ENCODE assay signal across 18 cellular contexts in the genomic region with DNA sequence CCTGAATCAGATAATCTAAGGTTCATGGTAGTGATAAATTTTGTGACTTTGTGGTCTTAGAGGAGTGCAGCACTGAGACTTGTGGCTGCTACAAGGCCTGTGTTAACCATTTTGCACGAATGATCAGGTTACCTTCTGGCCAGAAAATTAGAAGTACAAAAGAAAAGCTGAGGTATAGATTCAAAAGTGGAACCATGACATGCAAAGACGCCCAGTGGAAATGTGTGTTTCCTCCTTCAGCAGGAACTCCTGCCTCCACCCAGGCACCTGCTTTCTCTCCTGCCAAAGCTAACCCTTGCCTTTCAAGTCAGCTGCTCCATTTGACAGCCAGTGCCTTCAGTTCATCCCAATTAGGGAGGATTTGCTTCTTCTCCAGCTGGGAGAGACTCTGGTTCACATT. TPM values are rescaled to one million over a fixed set of nuclear protein-coding genes. Genes with fewer than 3 reads are reported as not detected.
DNase-seq lines count a peak whose midpoint lies in the region; ATAC-seq and TF ChIP-seq lines count a peak whose summit lies in the region.
"Had no signal": no experiment of that assay in that cellular context is flagged by ENCODE, and none has a peak within 500 bp of the region (broad histone marks: within the 10 kb centered on the region; RNA-seq: fewer than 3 reads in every experiment).

No MANE protein-coding gene starts in this region.

- H3K27ac Mint-ChIP-seq in activated CD8-positive, alpha-beta T cell treated with anti-CD3 and anti-CD28 coated beads, Interleukin-2, amount 10 ng/mL, durations not matched to agents 7 days and 5 days: peak overlapping the region; percentile 86

- H3K9ac ChIP-seq in BLaER1 treated with 17β-estradiol and CSF1 and Interleukin-3, amounts not matched to agents 10 nM and 100 nM: no peak overlapping the region
- no peak overlapping the region for H3K9ac ChIP-seq in DND-41 (ENCODE audit: low read depth, low read length)

- H2AFZ ChIP-seq in DND-41 (ENCODE audit: low read depth, low read length): peak overlapping the region; percentile 4; the same call in 1 of the 2 replicates

- peak overlapping the region in 5 of 11 experiments; percentile 0 to 75 (median 71); a peak in 6 of 22 replicates for H3K27ac ChIP-seq in BLaER1 treated with 17β-estradiol and CSF1 and Interleukin-3, amounts not matched to agents 10 nM and 100 nM
- H3K27ac ChIP-seq in DND-41 (ENCODE audit: low read length) (no peak overlapping the region), left ventricle myocardium inferior (replicated peaks) (no peak overlapping the region)
- H3K27ac ChIP-seq: skin epidermis, VCaP had no signal

- no peaks in the 10 kb centered on the region for H3K27me3 Mint-ChIP-seq in activated CD8-positive, alpha-beta T cell treated with anti-CD3 and anti-CD28 coated beads, Interleukin-2, amount 10 ng/mL, durations not matched to agents 7 days and 5 days (ENCODE audit: low read depth)

- peaks cover 0 to 8% (median 6%) of the 10 kb centered on the region in 11 experiments; a peak in 9 of 22 replicates for H3K9me3 ChIP-seq in BLaER1 treated with 17β-estradiol and CSF1 and Interleukin-3, amounts not matched to agents 10 nM and 100 nM (replicated peaks in 1 of 11)
- H3K9me3 ChIP-seq in DND-41 (ENCODE audit: insufficient read depth, low read length, severe bottlenecking) (no peaks in the 10 kb centered on the region), left ventricle myocardium inferior (replicated peaks) (no peaks in the 10 kb centered on the region)

- peaks cover 3% of the 10 kb centered on the region for H3K36me3 Mint-ChIP-seq in activated CD8-positive, alpha-beta T cell treated with anti-CD3 and anti-CD28 coated beads, Interleukin-2, amount 10 ng/mL, durations not matched to agents 7 days and 5 days (ENCODE audit: low read depth)

- H4K20me1 ChIP-seq in BLaER1 treated with 17β-estradiol and CSF1 and Interleukin-3, amounts not matched to agents 10 nM and 100 nM: no peaks in the 10 kb centered on the region
- H4K20me1 ChIP-seq in DND-41 (ENCODE audit: insufficient read depth, low read length): no peaks in the 10 kb centered on the region

- no peaks in the 10 kb centered on the region for H3K79me2 ChIP-seq in DND-41 (ENCODE audit: insufficient read depth, low read length)

- no peaks in the 10 kb centered on the region for H3K27me3 ChIP-seq in BLaER1 treated with 17β-estradiol and CSF1 and Interleukin-3, amounts not matched to agents 10 nM and 100 nM
- H3K27me3 ChIP-seq in DND-41 (ENCODE audit: insufficient read depth, low read length, poor library complexity) (no peaks in the 10 kb centered on the region), left ventricle myocardium inferior (ENCODE audit: low read depth) (no peaks in the 10 kb centered on the region)

- CTCF ChIA-PET in activated CD8-positive, alpha-beta T cell treated with anti-CD3 and anti-CD28 coated beads, Interleukin-2, amount 10 ng/mL, durations not matched to agents 7 days and 5 days (lab: Charles Lee): interaction anchor here (1.2 to 1.9 kb wide), 3 partner anchors 13 to 208 kb away, joined by 5 to 6 read pairs (median 5); no protein-coding TSS in a partner anchor

- intact Hi-C loops in left ventricle myocardium inferior (cut with micrococcal nuclease) (no loop called here), left cardiac atrium (cut with DNase I) (no loop called here)

- peaks cover 61% of the 10 kb centered on the region for H3K4me1 Mint-ChIP-seq in activated CD8-positive, alpha-beta T cell treated with anti-CD3 and anti-CD28 coated beads, Interleukin-2, amount 10 ng/mL, durations not matched to agents 7 days and 5 days (ENCODE audit: low read depth)

- H3K4me2 ChIP-seq in BLaER1 treated with 17β-estradiol and CSF1 and Interleukin-3, amounts not matched to agents 10 nM and 100 nM: peak overlapping the region; percentile 10 to 89 (median 27); a peak in 17 of 22 replicates
- H3K4me2 ChIP-seq in DND-41 (ENCODE audit: insufficient read depth, low read length): no peak overlapping the region

- peak overlapping the region; percentile 34 for H3K4me3 Mint-ChIP-seq in activated CD8-positive, alpha-beta T cell treated with anti-CD3 and anti-CD28 coated beads, Interleukin-2, amount 10 ng/mL, durations not matched to agents 7 days and 5 days

- TF ChIP-seq CTCF in DND-41 (IDR thresholded peaks at IDR 0.05; ENCODE audit: borderline replicate concordance, extremely low read depth, low read length, poor library complexity, severe bottlenecking) (no peak), left ventricle myocardium inferior (IDR thresholded peaks at IDR 0.05; ENCODE audit: borderline replicate concordance) (no peak)

- H3K36me3 ChIP-seq in BLaER1 treated with 17β-estradiol and CSF1 and Interleukin-3, amounts not matched to agents 10 nM and 100 nM: no peaks in the 10 kb centered on the region
- no peaks in the 10 kb centered on the region for H3K36me3 ChIP-seq in DND-41 (ENCODE audit: insufficient read depth, low read length)
- no peaks in the 10 kb centered on the region for H3K36me3 ChIP-seq in left ventricle myocardium inferior

- POLR2A ChIA-PET in activated CD8-positive, alpha-beta T cell treated with anti-CD3 and anti-CD28 coated beads, Interleukin-2, amount 10 ng/mL, durations not matched to agents 7 days and 5 days (lab: Charles Lee): interaction anchor here (0.7 to 2.9 kb wide), 2 partner anchors 21 to 212 kb away, joined by 3 to 12 read pairs; partner anchors contain the start of gene ARHGDIB

- no peaks in the 10 kb centered on the region for H3K9me3 Mint-ChIP-seq in activated CD8-positive, alpha-beta T cell treated with anti-CD3 and anti-CD28 coated beads, Interleukin-2, amount 10 ng/mL, durations not matched to agents 7 days and 5 days (ENCODE audit: insufficient read depth)

- H3K4me3 ChIP-seq in BLaER1 treated with 17β-estradiol and CSF1 and Interleukin-3, amounts not matched to agents 10 nM and 100 nM: no peak overlapping the region
- H3K4me3 ChIP-seq in DND-41 (ENCODE audit: low read depth in 1 of 2, low read length in 2 of 2) (no peak overlapping the region), left ventricle myocardium inferior (no peak overlapping the region)
- H3K4me3 ChIP-seq: skin epidermis had no signal

- H3K4me1 ChIP-seq in BLaER1 treated with 17β-estradiol and CSF1 and Interleukin-3, amounts not matched to agents 10 nM and 100 nM: peaks cover 14 to 93% (median 40%) of the 10 kb centered on the region in 10 experiments
- H3K4me1 ChIP-seq in DND-41 (ENCODE audit: insufficient read depth, low read length) (peaks cover 20% of the 10 kb centered on the region), left ventricle myocardium inferior (no peaks in the 10 kb centered on the region)

- DNase-seq in DND-41: no peak
- DNase-seq in activated CD8-positive, alpha-beta T cell treated with anti-CD3 and anti-CD28 coated beads, Interleukin-2, amount 10 ng/mL, durations not matched to agents 7 days and 5 days: no peak
- DNase-seq in HUDEP-2 (lab: John Stamatoyannopoulos, UW; ENCODE audit: unreplicated experiment in 76 of 76): no peak
- DNase-seq in left ventricle myocardium inferior: no peak
- no peak for DNase-seq in left cardiac atrium
- no peak for DNase-seq in NCI-H69 (lab: John Stamatoyannopoulos, UW)
- DNase-seq: foreskin melanocyte, H7, NCI-H1092, NCI-H2171 treated with DMSO at 0.1 percent for 48 hours had no signal

- peak; percentile 50; the same call in 2 of the 3 replicates for ATAC-seq in DND-41 (ENCODE audit: insufficient read depth, low read depth)
- ATAC-seq in HG03521 (IDR thresholded peaks at IDR 0.05; ENCODE audit: unreplicated experiment): peak; percentile 42
- ATAC-seq in activated CD8-positive, alpha-beta T cell treated with anti-CD3 and anti-CD28 coated beads, Interleukin-2, amount 10 ng/mL, durations not matched to agents 7 days and 5 days: peak; percentile 39
- ATAC-seq in left cardiac atrium: no peak

RNA-seq across cellular contexts. Expression of gene PDE6H, which starts 10.1 kb away (rescaled TPM):
- under 1 TPM in 1 of 2 experiments, not detected in 1; 0.40 TPM for total RNA-seq in activated CD8-positive, alpha-beta T cell treated with anti-CD3 and anti-CD28 coated beads, Interleukin-2, amount 10 ng/mL, durations not matched to agents 7 days and 5 days
- total RNA-seq in left ventricle myocardium inferior (not detected), left cardiac atrium (not detected)
- total RNA-seq: bronchial epithelial cell, H7, HT1080, lung microvascular endothelial cell, SK-MEL-5 had no signal

RNA-seq across cellular contexts. Expression of gene ARHGDIB, which starts 21.6 kb away (rescaled TPM):
- 1,000 to 10,000 TPM; 1,528 to 1,576 TPM for total RNA-seq in activated CD8-positive, alpha-beta T cell treated with anti-CD3 and anti-CD28 coated beads, Interleukin-2, amount 10 ng/mL, durations not matched to agents 7 days and 5 days
- total RNA-seq in left ventricle myocardium inferior (50.6 TPM), left cardiac atrium (100 to 1,000 TPM in 1 of 2 donors, 10 to 100 TPM in 1; 80.0 to 118 TPM)

RNA-seq across cellular contexts. Expression of gene ERP27, which starts 44.6 kb away (rescaled TPM):
- 1 to 10 TPM; 7.9 to 8.7 TPM for total RNA-seq in activated CD8-positive, alpha-beta T cell treated with anti-CD3 and anti-CD28 coated beads, Interleukin-2, amount 10 ng/mL, durations not matched to agents 7 days and 5 days
- 0.14 TPM for total RNA-seq in left ventricle myocardium inferior
- under 1 TPM; 0.18 to 0.44 TPM for total RNA-seq in left cardiac atrium
- total RNA-seq: bronchial epithelial cell, H7, lung microvascular endothelial cell had no signal

Comparison
In these comparisons a context has a peak if more than half of its experiments do, and no peak if none do; other contexts are left out.
1. ATAC-seq: peak in DND-41 (single experiment), HG03521 (single experiment) and activated CD8-positive, alpha-beta T cell treated with anti-CD3 and anti-CD28 coated beads, Interleukin-2, amount 10 ng/mL, durations not matched to agents 7 days and 5 days (single experiment); none in left cardiac atrium (0 of 2).
2. RNA of gene ARHGDIB, which starts 21.6 kb away (total RNA-seq): 1,528 to 1,576 TPM in activated CD8-positive, alpha-beta T cell treated with anti-CD3 and anti-CD28 coated beads, Interleukin-2, amount 10 ng/mL, durations not matched to agents 7 days and 5 days; 80.0 to 118 TPM in left cardiac atrium and 50.6 TPM in left ventricle myocardium inferior (single experiment); every median in the first group is over 10 times any median in the second.